9 cellular contexts compared by ENCODE assay signal in the genomic region with DNA sequence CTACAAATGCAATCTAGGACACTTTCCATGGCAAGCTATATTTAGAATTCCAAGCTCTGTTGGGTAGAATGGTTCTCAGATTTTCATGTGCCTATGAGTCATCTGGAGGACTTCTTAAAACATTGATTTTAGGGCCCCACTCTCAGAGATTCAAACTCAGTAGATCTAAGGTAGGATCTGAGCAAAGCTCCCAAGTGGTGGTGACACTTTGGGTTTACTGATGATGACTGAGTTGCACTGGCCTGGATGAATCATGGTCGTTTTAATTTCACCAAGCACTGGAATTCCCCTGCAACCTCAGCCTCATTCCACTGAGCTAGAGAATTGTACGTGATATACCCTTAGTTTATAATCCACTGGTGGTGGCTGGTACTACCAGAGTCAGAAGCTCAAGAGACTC.
DNase-seq lines count a peak whose midpoint lies in the region; ATAC-seq and TF ChIP-seq lines count a peak whose summit lies in the region.
"Had no signal": no experiment of that assay in that cellular context is flagged by ENCODE, and none has a peak within 500 bp of the region (broad histone marks: within the 10 kb centered on the region; RNA-seq: fewer than 3 reads in every experiment).

No MANE protein-coding gene starts in this region.

- H3K4me1 ChIP-seq in SJSA1 (replicated peaks), result peaks cover 30% of the 10 kb centered on the region

- TF ChIP-seq CTCF in coronary artery (IDR thresholded peaks at IDR 0.05), result no peak

- no peaks in the 10 kb centered on the region for H3K27me3 ChIP-seq in SJSA1 (replicated peaks)

- ATAC-seq in GM18502 (IDR thresholded peaks at IDR 0.05; ENCODE audit: poor library complexity, unreplicated experiment) (peak; percentile 78), GM18909 (IDR thresholded peaks at IDR 0.05; ENCODE audit: poor library complexity, unreplicated experiment) (no peak)

- no peak overlapping the region for H3K4me3 ChIP-seq in SJSA1
- H3K4me3 ChIP-seq in coronary artery, result no peak overlapping the region

- DNase-seq in AG20443 (ENCODE audit: low spot score) (peak; percentile 76), SJSA1 (ENCODE audit: low read depth in 1 of 2, low spot score in 2 of 2) (peak; percentile 59 to 61), kidney tubule cell (ENCODE audit: low spot score) (peak; percentile 99), coronary artery (ENCODE audit: low spot score) (no peak), HUDEP-2 (lab: John Stamatoyannopoulos, UW; ENCODE audit: unreplicated experiment in 76 of 76) (no peak), RPMI8226 (no peak)

- no peaks in the 10 kb centered on the region for H3K36me3 ChIP-seq in SJSA1

- H3K27ac ChIP-seq in SJSA1 (peak overlapping the region; percentile 75), coronary artery (no peak overlapping the region)
- H3K27ac ChIP-seq: parathyroid adenoma had no signal

- no peaks in the 10 kb centered on the region for H3K9me3 ChIP-seq in SJSA1 (replicated peaks)

Comparison
In these comparisons a context has a peak if more than half of its experiments do, and no peak if none do; other contexts are left out.
1. DNase-seq: peak in AG20443 (single experiment), SJSA1 (2 of 2) and kidney tubule cell (single experiment); none in coronary artery (single experiment), HUDEP-2 (0 of 76) and RPMI8226 (single experiment).